24 cellular contexts compared by ENCODE assay signal in genomic region chr3:43814461-43814860, GRCh38.
"Had no signal": no experiment of that assay in that cellular context is flagged by ENCODE, and none has a peak within 500 bp of the region (broad histone marks: within the 10 kb centered on the region; RNA-seq: fewer than 3 reads in every experiment).

No MANE protein-coding gene starts in this region.

- H3K9me3 ChIP-seq: colonic mucosa, gastroesophageal sphincter, heart left ventricle, left lung, lower lobe of right lung, mucosa of descending colon had no signal

- H3K79me2 ChIP-seq: hepatocyte had no signal

- H3K4me2 ChIP-seq: hepatocyte had no signal

- H3K4me3 ChIP-seq: colonic mucosa, gastroesophageal sphincter, heart left ventricle, hepatocyte, left lung, lower lobe of right lung, mucosa of descending colon had no signal

- H3K36me3 ChIP-seq: colonic mucosa, gastroesophageal sphincter, heart left ventricle, left lung, lower lobe of right lung had no signal

- H3K27ac ChIP-seq: colonic mucosa, epithelial cell of prostate, foreskin keratinocyte, gastroesophageal sphincter, heart left ventricle, hepatocyte, left lung, lower lobe of right lung had no signal

- H3K27me3 ChIP-seq: colonic mucosa, gastroesophageal sphincter, heart left ventricle, left lung had no signal

- DNase-seq: colonic mucosa; cortex of kidney; effector CD8-positive, alpha-beta T cell; effector memory CD8-positive, alpha-beta T cell; endodermal cell; erythroblast; foreskin keratinocyte; heart left ventricle; hypothalamus; immature natural killer cell; islet precursor cell; kidney; left cardiac atrium; left lung; left ventricle myocardium superior; lower lobe of right lung; mesenchymal stem cell; mucosa of descending colon; naive B cell; naive thymus-derived CD8-positive, alpha-beta T cell had no signal

- ATAC-seq: effector memory CD8-positive, alpha-beta T cell; esophagus mucosa; foreskin keratinocyte; gastroesophageal sphincter; heart left ventricle; left cardiac atrium; left lung; left ventricle myocardium superior; lower lobe of right lung; mucosa of descending colon; naive thymus-derived CD8-positive, alpha-beta T cell had no signal

- H2AFZ ChIP-seq: hepatocyte had no signal

- H3K4me1 ChIP-seq: colonic mucosa, gastroesophageal sphincter, heart left ventricle, left lung, lower lobe of right lung had no signal
